In the genomic region with DNA sequence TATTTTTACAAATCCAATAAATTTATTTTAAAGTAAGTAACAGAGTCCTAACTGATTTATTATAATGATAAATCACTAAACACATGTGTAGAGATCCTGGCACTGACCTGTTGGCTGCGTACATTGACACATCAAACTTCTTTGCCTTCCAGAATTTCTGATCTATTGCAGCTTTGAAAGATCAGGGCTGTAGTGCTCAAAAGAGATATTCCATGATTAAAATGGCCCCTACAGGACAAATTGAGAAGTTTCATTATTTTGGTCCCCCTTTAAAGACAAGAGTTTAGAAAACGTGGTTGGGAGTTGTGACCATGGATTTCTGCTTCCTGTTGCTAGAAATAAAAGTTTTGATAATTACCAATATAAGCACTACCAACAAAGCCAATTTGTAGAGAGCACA, we compare ENCODE assay signal across 7 cellular contexts.
DNase-seq lines count a peak whose midpoint lies in the region; ATAC-seq and TF ChIP-seq lines count a peak whose summit lies in the region.

No MANE protein-coding gene starts in this region.

- no peaks in the 10 kb centered on the region for H3K4me1 ChIP-seq in mucosa of descending colon (ENCODE audit: low read depth)

- TF ChIP-seq CTCF in mucosa of descending colon (IDR thresholded peaks at IDR 0.05) (no peak), lower leg skin (IDR thresholded peaks at IDR 0.05) (no peak)

- no peak overlapping the region for H3K4me3 ChIP-seq in mucosa of descending colon
- no peak overlapping the region for H3K4me3 ChIP-seq in lower leg skin (ENCODE audit: low read depth, poor library complexity, severe bottlenecking)

- H3K36me3 ChIP-seq in mucosa of descending colon (ENCODE audit: low read depth) = no peaks in the 10 kb centered on the region

- intact Hi-C loops in mucosa of descending colon (cut with DNase I, micrococcal nuclease) (loop anchor here in 1 of 2 donors (5.0 kb wide), 1 partner anchor 157 kb away; no protein-coding TSS in a partner anchor), lower leg skin (cut with DNase I; ENCODE audit: low total_unique reads) (loop anchor here (5.0 kb wide), 1 partner anchor 87 kb away; the partner anchor contains the start of gene PDK4)

- ATAC-seq in GM18498 (IDR thresholded peaks at IDR 0.05; ENCODE audit: unreplicated experiment) (peak; percentile 41), mucosa of descending colon (peak; percentile 48), GM19395 (IDR thresholded peaks at IDR 0.05; ENCODE audit: unreplicated experiment) (no peak)

- DNase-seq in NCI-H748 (lab: John Stamatoyannopoulos, UW; ENCODE audit: unreplicated experiment) (peak; percentile 66), dermis microvascular lymphatic vessel endothelial cell (ENCODE audit: low read depth in 2 of 2) (peak; percentile 52 to 66), mucosa of descending colon (no peak), NCI-H2107 (lab: John Stamatoyannopoulos, UW) (no peak), lower leg skin (ENCODE audit: low spot score in 2 of 2) (no peak)

- H3K9me3 ChIP-seq in mucosa of descending colon = no peaks in the 10 kb centered on the region

- WGBS in lower leg skin, 2 donors = 25 to 31% methylated on average over 2 of the region's 2 CpGs

- TF ChIP-seq POLR2A in lower leg skin (IDR thresholded peaks at IDR 0.05) = no peak

Comparison
In these comparisons a context has a peak if more than half of its experiments do, and no peak if none do; other contexts are left out.
1. DNase-seq: peak in NCI-H748 (single experiment) and dermis microvascular lymphatic vessel endothelial cell (2 of 2); none in mucosa of descending colon (0 of 3), NCI-H2107 (single experiment) and lower leg skin (0 of 2).